Comparison of ENCODE assay signal across 8 cellular contexts in genomic region chr9:89999534-90000370, GRCh38.
DNase-seq lines count a peak whose midpoint lies in the region; ATAC-seq and TF ChIP-seq lines count a peak whose summit lies in the region.

No MANE protein-coding gene starts in this region.

- POLR2A ChIA-PET in HEK293 (lab: Yijun Ruan, JAX): interaction anchor here (1.3 to 2.0 kb wide), 2 partner anchors 58 to 395 kb away, joined by 3 to 6 read pairs; partner anchors contain the start of gene GADD45G
- POLR2A ChIA-PET in activated CD4-positive, alpha-beta T cell treated with anti-CD3 and anti-CD28 coated beads for 36 hours (lab: Charles Lee): interaction anchor here (0.6 to 1.9 kb wide), 2 partner anchors 15 to 673 kb away, joined by 3 to 9 read pairs; no protein-coding TSS in a partner anchor

- ATAC-seq in activated CD4-positive, alpha-beta T cell treated with anti-CD3 and anti-CD28 coated beads for 36 hours: peak; percentile 91
- peak; percentile 81 for ATAC-seq in stimulated activated effector memory CD8-positive, alpha-beta T cell treated with anti-CD3 and anti-CD28 coated beads, Interleukin-12 subunit alpha, Interleukin-12 subunit beta, amount 100 ng/mL, for 72 hours

- peak; percentile 74 for DNase-seq in GM10266 (ENCODE audit: extremely low spot score)
- peak; percentile 85 for DNase-seq in NCI-H1105 treated with DMSO at 0.1 percent for 48 hours (lab: John Stamatoyannopoulos, UW)
- peak; percentile 84 for DNase-seq in activated CD4-positive, alpha-beta T cell treated with anti-CD3 and anti-CD28 coated beads for 36 hours
- DNase-seq in choroid plexus epithelial cell (ENCODE audit: low read depth): peak; percentile 72
- DNase-seq in mucosa of gallbladder (ENCODE audit: low spot score): peak; percentile 91
- DNase-seq in stimulated activated effector memory CD8-positive, alpha-beta T cell treated with anti-CD3 and anti-CD28 coated beads, Interleukin-12 subunit alpha, Interleukin-12 subunit beta, amount 100 ng/mL, for 72 hours (ENCODE audit: low spot score in 2 of 2): peak in 1 of 2 donors; percentile 73
- DNase-seq in amniotic stem cell (lab: John Stamatoyannopoulos, UW): no peak

- H3K36me3 Mint-ChIP-seq in activated CD4-positive, alpha-beta T cell treated with anti-CD3 and anti-CD28 coated beads for 36 hours (ENCODE audit: low read depth): no peaks in the 10 kb centered on the region
- H3K36me3 Mint-ChIP-seq in stimulated activated effector memory CD8-positive, alpha-beta T cell treated with anti-CD3 and anti-CD28 coated beads, Interleukin-12 subunit alpha, Interleukin-12 subunit beta, amount 100 ng/mL, for 72 hours: no peaks in the 10 kb centered on the region

- TF ChIP-seq CTCF in GM10266 (IDR thresholded peaks at IDR 0.05; ENCODE audit: control insufficient read depth, insufficient read depth, low read depth, missing control alignments) (no peak), HEK293 (tag by site-specific recombination; IDR thresholded peaks at IDR 0.05) (no peak), choroid plexus epithelial cell (conservative IDR thresholded peaks at IDR 0.05; ENCODE audit: low read depth, low read length) (peak; percentile 13)

- no peaks in the 10 kb centered on the region for H3K27me3 Mint-ChIP-seq in activated CD4-positive, alpha-beta T cell treated with anti-CD3 and anti-CD28 coated beads for 36 hours

- H3K4me3 Mint-ChIP-seq in activated CD4-positive, alpha-beta T cell treated with anti-CD3 and anti-CD28 coated beads for 36 hours: peak overlapping the region; percentile 42
- H3K4me3 Mint-ChIP-seq in stimulated activated effector memory CD8-positive, alpha-beta T cell treated with anti-CD3 and anti-CD28 coated beads, Interleukin-12 subunit alpha, Interleukin-12 subunit beta, amount 100 ng/mL, for 72 hours: peak overlapping the region; percentile 45

- H3K4me3 ChIP-seq in HEK293 (ENCODE audit: low read depth, low read length): no peak overlapping the region
- H3K4me3 ChIP-seq in choroid plexus epithelial cell (ENCODE audit: low read depth, low read length): peak overlapping the region; percentile 38

- H3K9me3 ChIP-seq in HEK293 (ENCODE audit: control insufficient read depth, insufficient read depth, low read depth, low read length): no peaks in the 10 kb centered on the region

- H3K9me3 Mint-ChIP-seq in activated CD4-positive, alpha-beta T cell treated with anti-CD3 and anti-CD28 coated beads for 36 hours (ENCODE audit: low read depth): no peaks in the 10 kb centered on the region
- no peaks in the 10 kb centered on the region for H3K9me3 Mint-ChIP-seq in stimulated activated effector memory CD8-positive, alpha-beta T cell treated with anti-CD3 and anti-CD28 coated beads, Interleukin-12 subunit alpha, Interleukin-12 subunit beta, amount 100 ng/mL, for 72 hours

- CTCF ChIA-PET in HEK293 (lab: Yijun Ruan, JAX): interaction anchor here (0.6 to 1.7 kb wide), 12 partner anchors 8 to 405 kb away, joined by 3 to 5 read pairs (median 4); no protein-coding TSS in a partner anchor
- CTCF ChIA-PET in activated CD4-positive, alpha-beta T cell treated with anti-CD3 and anti-CD28 coated beads for 36 hours (lab: Charles Lee): interaction anchor here (0.9 to 2.2 kb wide), 5 partner anchors 10 to 402 kb away, joined by 4 to 8 read pairs (median 5); no protein-coding TSS in a partner anchor

- peaks cover 6% of the 10 kb centered on the region; the same call in 1 of the 2 replicates for H3K4me1 ChIP-seq in HEK293 (ENCODE audit: control insufficient read depth, insufficient read depth, low read length)

- peak overlapping the region; percentile 30; the same call in 1 of the 2 replicates for H3K27ac ChIP-seq in HEK293 (ENCODE audit: extremely low read depth, low read depth, low read length)

- intact Hi-C loops in activated CD4-positive, alpha-beta T cell treated with anti-CD3 and anti-CD28 coated beads for 36 hours (cut with DNase I, micrococcal nuclease): loop anchor here (1.0 to 5.0 kb wide), 3 partner anchors 15 to 257 kb away; no protein-coding TSS in a partner anchor

- H3K4me1 Mint-ChIP-seq in activated CD4-positive, alpha-beta T cell treated with anti-CD3 and anti-CD28 coated beads for 36 hours: peaks cover 25% of the 10 kb centered on the region
- peaks cover 26% of the 10 kb centered on the region for H3K4me1 Mint-ChIP-seq in stimulated activated effector memory CD8-positive, alpha-beta T cell treated with anti-CD3 and anti-CD28 coated beads, Interleukin-12 subunit alpha, Interleukin-12 subunit beta, amount 100 ng/mL, for 72 hours

- H3K36me3 ChIP-seq in HEK293 (ENCODE audit: control insufficient read depth in 2 of 2, insufficient read depth in 1 of 2, low read length in 2 of 2): no peaks in the 10 kb centered on the region

- peak overlapping the region; percentile 86 for H3K27ac Mint-ChIP-seq in activated CD4-positive, alpha-beta T cell treated with anti-CD3 and anti-CD28 coated beads for 36 hours
- H3K27ac Mint-ChIP-seq in stimulated activated effector memory CD8-positive, alpha-beta T cell treated with anti-CD3 and anti-CD28 coated beads, Interleukin-12 subunit alpha, Interleukin-12 subunit beta, amount 100 ng/mL, for 72 hours: peak overlapping the region; percentile 60

TF ChIP-seq in HEK293, 187 proteins besides CTCF, POLR2A, EP300 and RAD21:
- no peak for TF ChIP-seq KLF16 (tag by site-specific recombination; IDR thresholded peaks at IDR 0.05)
- TF ChIP-seq ZNF335 (tag by site-specific recombination; conservative IDR thresholded peaks at IDR 0.05): peak; percentile 93
- no peak for TF ChIP-seq ZNF214 (tag by site-specific recombination; IDR thresholded peaks at IDR 0.05; ENCODE audit: borderline replicate concordance)
- no peak for TF ChIP-seq ZNF596 (tag by site-specific recombination; IDR thresholded peaks at IDR 0.05)
- TF ChIP-seq ZNF26 (tag by site-specific recombination; IDR thresholded peaks at IDR 0.05): no peak
- TF ChIP-seq ZNF292 (tag by site-specific recombination; IDR thresholded peaks at IDR 0.05; ENCODE audit: borderline replicate concordance, low read depth): no peak
- TF ChIP-seq ZNF404 (tag by site-specific recombination; IDR thresholded peaks at IDR 0.05): no peak
- TF ChIP-seq RBAK (tag by site-specific recombination; IDR thresholded peaks at IDR 0.05): no peak
- TF ChIP-seq WT1 (tag by site-specific recombination; IDR thresholded peaks at IDR 0.05): no peak
- TF ChIP-seq ZNF623 (tag by site-specific recombination; IDR thresholded peaks at IDR 0.05): no peak
- 0 out of 2 replicates have a peak, but pooled peaks have one; percentile 14 for TF ChIP-seq ZNF341 (tag by site-specific recombination; IDR thresholded peaks at IDR 0.05; ENCODE audit: low read depth)
- no peak for TF ChIP-seq ZNF830 (tag by site-specific recombination; IDR thresholded peaks at IDR 0.05; ENCODE audit: low read depth)
- no peak for TF ChIP-seq ZNF791 (tag by site-specific recombination; IDR thresholded peaks at IDR 0.05)
- TF ChIP-seq SALL2 (tag by site-specific recombination; IDR thresholded peaks at IDR 0.05; ENCODE audit: borderline replicate concordance): no peak
- no peak for TF ChIP-seq ZNF792 (tag by site-specific recombination; IDR thresholded peaks at IDR 0.05)
- TF ChIP-seq ZNF776 (tag by site-specific recombination; IDR thresholded peaks at IDR 0.05; ENCODE audit: borderline replicate concordance): no peak
- TF ChIP-seq KLF7 (tag by site-specific recombination; IDR thresholded peaks at IDR 0.05; ENCODE audit: borderline replicate concordance): no peak
- no peak for TF ChIP-seq ZNF24 (tag by site-specific recombination; IDR thresholded peaks at IDR 0.05)
- TF ChIP-seq ZNF76 (tag by site-specific recombination; IDR thresholded peaks at IDR 0.05; ENCODE audit: borderline replicate concordance, low read depth): 0 out of 2 replicates have a peak, but pooled peaks have one; percentile 18
- TF ChIP-seq ZNF626 (tag by site-specific recombination; IDR thresholded peaks at IDR 0.05): no peak
- no peak for TF ChIP-seq ZNF394 (tag by site-specific recombination; IDR thresholded peaks at IDR 0.05; ENCODE audit: borderline replicate concordance)
- TF ChIP-seq ZNF510 (tag by site-specific recombination; IDR thresholded peaks at IDR 0.05; ENCODE audit: insufficient replicate concordance): no peak
- TF ChIP-seq ZNF202 (tag by site-specific recombination; IDR thresholded peaks at IDR 0.05; ENCODE audit: borderline replicate concordance): no peak
- TF ChIP-seq ZNF501 (tag by site-specific recombination; IDR thresholded peaks at IDR 0.05): no peak
- TF ChIP-seq ZIC2 (tag by site-specific recombination; IDR thresholded peaks at IDR 0.05): peak; percentile 55; the same call in 1 of the 2 replicates
- no peak for TF ChIP-seq ZNF302 (tag by site-specific recombination; IDR thresholded peaks at IDR 0.05; ENCODE audit: low read depth)
- no peak for TF ChIP-seq ZNF658 (tag by site-specific recombination; IDR thresholded peaks at IDR 0.05)
- no peak for TF ChIP-seq ZNF416 (tag by site-specific recombination; IDR thresholded peaks at IDR 0.05)
